1 cellular context compared by ENCODE assay signal in genomic region chr2:197079832-197080555, GRCh38.
TF ChIP-seq lines count a peak whose summit lies in the region.

No MANE protein-coding gene starts in this region.

TF ChIP-seq in GM23338, 12 proteins besides CTCF, POLR2A, EP300 and RAD21 (continued from another document):
- TF ChIP-seq CREB1 (CRISPR knock-in tag; IDR thresholded peaks at IDR 0.05; ENCODE audit: low read depth) (peak; percentile 44; the same call in 1 of the 2 replicates), ZNF114 (CRISPR knock-in tag; IDR thresholded peaks at IDR 0.05) (no peak)
